Comparison of ENCODE assay signal across 21 cellular contexts in the genomic region with DNA sequence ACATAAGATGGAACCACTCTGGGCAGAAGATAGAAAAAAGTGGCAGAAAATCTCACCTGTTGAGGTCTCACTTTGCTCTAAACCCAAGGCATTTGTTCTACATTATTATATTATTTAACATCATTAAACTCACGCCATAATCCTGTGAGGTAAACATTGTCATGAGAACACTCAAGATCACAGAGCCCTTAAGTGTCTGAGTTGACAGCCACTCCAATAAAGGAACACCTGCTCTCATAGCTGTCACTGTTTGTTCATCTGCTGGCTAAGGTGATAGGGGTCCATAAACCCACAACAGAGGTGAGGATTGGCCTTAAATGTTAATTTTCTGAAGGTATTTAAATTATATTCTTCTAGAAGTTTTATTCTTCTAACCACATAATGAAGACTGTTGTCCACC.
A peak's percentile ranks its signal among the peaks of the same experiment; 100 is the strongest.
DNase-seq lines count a peak whose midpoint lies in the region; ATAC-seq lines count a peak whose summit lies in the region.
"Had no signal": no experiment of that assay in that cellular context is flagged by ENCODE, and none has a peak within 500 bp of the region (broad histone marks: within the 10 kb centered on the region; RNA-seq: fewer than 3 reads in every experiment).

No MANE protein-coding gene starts in this region.

- no peak for ATAC-seq in GM21390 (IDR thresholded peaks at IDR 0.05; ENCODE audit: unreplicated experiment)
- ATAC-seq: body of pancreas, HCT116, right cardiac atrium had no signal

- DNase-seq in COR-L47 (lab: John Stamatoyannopoulos, UW) (peak; percentile 17), NCI-H128 (lab: John Stamatoyannopoulos, UW; ENCODE audit: unreplicated experiment) (peak; percentile 36), NCI-H2107 (lab: John Stamatoyannopoulos, UW) (peak; percentile 72), NCI-H524 treated with DMSO at 0.1 percent for 48 hours (lab: John Stamatoyannopoulos, UW) (peak; percentile 70), hypothalamus (lab: John Stamatoyannopoulos, UW) (no peak), C1 segment of cervical spinal cord (lab: John Stamatoyannopoulos, UW) (no peak)
- no peak for DNase-seq in stimulated activated CD4-positive, alpha-beta T cell treated with anti-CD3 and anti-CD28 coated beads, Interleukin-4, amount 100 ng/mL, for 4 hours
- DNase-seq: activated gamma-delta T cell treated with Interleukin-2 at 50 U/mL for 16 hours; body of pancreas; glutamatergic neuron; IMR-90; NCI-H1048; Peyer's patch; right cardiac atrium; SJCRH30; spleen; stimulated activated CD4-positive, alpha-beta T cell treated with anti-CD3 and anti-CD28 coated beads, Interleukin-4, amount 100 ng/mL, for 24 hours; stimulated activated naive CD4-positive, alpha-beta T cell; testis had no signal

Comparison
In these comparisons a context has a peak if more than half of its experiments do, and no peak if none do; other contexts are left out.
1. DNase-seq: peak in COR-L47 (single experiment), NCI-H128 (single experiment), NCI-H2107 (single experiment) and NCI-H524 treated with DMSO at 0.1 percent for 48 hours (single experiment); none in stimulated activated CD4-positive, alpha-beta T cell treated with anti-CD3 and anti-CD28 coated beads, Interleukin-4, amount 100 ng/mL, for 4 hours (0 of 2), hypothalamus (0 of 51) and C1 segment of cervical spinal cord (0 of 14).